19 cellular contexts compared by ENCODE assay signal in genomic region chr10:381805-382204, GRCh38.
DNase-seq lines count a peak whose midpoint lies in the region; ATAC-seq and TF ChIP-seq lines count a peak whose summit lies in the region.
"Had no signal": no experiment of that assay in that cellular context is flagged by ENCODE, and none has a peak within 500 bp of the region (broad histone marks: within the 10 kb centered on the region; RNA-seq: fewer than 3 reads in every experiment).

No MANE protein-coding gene starts in this region.

- peak; percentile 77 for ATAC-seq in activated naive CD8-positive, alpha-beta T cell treated with anti-CD3 and anti-CD28 coated beads, Interleukin-2, amount 50 U/mL, for 24 hours
- ATAC-seq: left lobe of liver had no signal

- CTCF ChIA-PET in activated CD4-positive, alpha-beta T cell treated with anti-CD3 and anti-CD28 coated beads, Interleukin-2, amount 10 ng/mL, durations not matched to agents 7 days and 5 days (lab: Charles Lee): no interaction called here

- H3F3A ChIP-seq in MM.1S (ENCODE audit: insufficient read depth, low read length): no peaks in the 10 kb centered on the region

- H2AFZ ChIP-seq in MM.1S (ENCODE audit: low read length) (no peak overlapping the region), neuronal stem cell (ENCODE audit: low read length) (no peak overlapping the region)

- POLR2A ChIA-PET in activated CD4-positive, alpha-beta T cell treated with anti-CD3 and anti-CD28 coated beads, Interleukin-2, amount 10 ng/mL, durations not matched to agents 7 days and 5 days (lab: Charles Lee): no interaction called here

- peak; percentile 36 for DNase-seq in activated CD4-positive, alpha-beta T cell treated with anti-CD3 and anti-CD28 coated beads, Interleukin-2, amount 10 ng/mL, durations not matched to agents 7 days and 5 days
- DNase-seq in activated CD4-positive, alpha-beta T cell treated with anti-CD3 and anti-CD28 coated beads for 48 hours: no peak
- DNase-seq in MM.1S (peak; percentile 24), sigmoid colon (peak; percentile 52), neuronal stem cell (ENCODE audit: low spot score) (no peak), NCI-H128 (lab: John Stamatoyannopoulos, UW; ENCODE audit: unreplicated experiment) (no peak), BE2C (no peak)
- peak; percentile 3 for DNase-seq in activated naive CD8-positive, alpha-beta T cell treated with anti-CD3 and anti-CD28 coated beads, Interleukin-2, amount 50 U/mL, for 24 hours
- DNase-seq: activated CD8-positive, alpha-beta memory T cell treated with anti-CD3 and anti-CD28 coated beads, Interleukin-2, amount 50 U/mL, for 48 hours; cortex of kidney; heart right ventricle; HFFc6; NCI-H1105 treated with DMSO at 0.1 percent for 48 hours; NCI-H2107; NCI-H510A; stimulated activated CD4-positive, alpha-beta T cell treated with anti-CD3 and anti-CD28 coated beads, Interleukin-4, amount 100 ng/mL, for 24 hours had no signal

- no peak overlapping the region for H3K4me3 ChIP-seq in MM.1S (ENCODE audit: low read length)
- no peak overlapping the region for H3K4me3 ChIP-seq in sigmoid colon
- H3K4me3 ChIP-seq in neuronal stem cell (ENCODE audit: low read length in 2 of 2): no peak overlapping the region
- no peak overlapping the region for H3K4me3 ChIP-seq in BE2C (ENCODE audit: low read depth, low read length)
- H3K4me3 ChIP-seq: adrenal gland, breast epithelium, heart right ventricle had no signal

- peak overlapping the region; percentile 63 for H3K27ac Mint-ChIP-seq in activated CD4-positive, alpha-beta T cell treated with anti-CD3 and anti-CD28 coated beads, Interleukin-2, amount 10 ng/mL, durations not matched to agents 7 days and 5 days
- H3K27ac Mint-ChIP-seq in activated naive CD8-positive, alpha-beta T cell treated with anti-CD3 and anti-CD28 coated beads, Interleukin-2, amount 50 U/mL, for 24 hours: peak overlapping the region; percentile 1
- H3K27ac Mint-ChIP-seq: HFFc6 had no signal

- H2BK12ac ChIP-seq in neuronal stem cell (ENCODE audit: low read length): no peak overlapping the region

- H3K9ac ChIP-seq in MM.1S (ENCODE audit: low read length): no peak overlapping the region
- H3K9ac ChIP-seq in neuronal stem cell (ENCODE audit: low read depth, low read length, poor library complexity): no peak overlapping the region

- no peak overlapping the region for H4K91ac ChIP-seq in neuronal stem cell (ENCODE audit: low read depth, low read length, poor library complexity)

- H3K36me3 ChIP-seq in MM.1S (replicated peaks; ENCODE audit: insufficient read depth, low read length) (no peaks in the 10 kb centered on the region), sigmoid colon (peaks cover 6 to 76% (median 26%) of the 10 kb centered on the region in 4 donors), neuronal stem cell (replicated peaks in 1 of 2; ENCODE audit: control insufficient read depth in 2 of 2, insufficient read depth in 2 of 2, low read length in 2 of 2) (peaks cover 25 to 95% of the 10 kb centered on the region in 2 donors), BE2C (no peaks in the 10 kb centered on the region)

- 79 to 86% methylated on average over 7 of the region's 7 CpGs for WGBS in sigmoid colon, 2 donors
- WGBS in neuronal stem cell (ENCODE audit: extremely low coverage in 2 of 2, insufficient read length in 2 of 2, insufficient replicate concordance in 1 of 2), 2 donors: no CpG with 5 or more reads among the region's 7 CpGs

- H3K4ac ChIP-seq in neuronal stem cell (ENCODE audit: low read length): no peak overlapping the region

- no peaks in the 10 kb centered on the region for H4K20me1 ChIP-seq in MM.1S (ENCODE audit: insufficient read depth, low read length)

- H3K18ac ChIP-seq in neuronal stem cell (ENCODE audit: low read length): no peak overlapping the region

- no peak for TF ChIP-seq POLR2A in sigmoid colon (IDR thresholded peaks at IDR 0.05)

- no peak overlapping the region for H3K27ac ChIP-seq in MM.1S (ENCODE audit: low read length)
- peak overlapping the region in 1 of 4 donors; percentile 79 for H3K27ac ChIP-seq in sigmoid colon
- no peak overlapping the region for H3K27ac ChIP-seq in neuronal stem cell (replicated peaks; ENCODE audit: low read length)
- H3K27ac ChIP-seq: adrenal gland, breast epithelium, heart right ventricle had no signal

- H3K23ac ChIP-seq in neuronal stem cell (ENCODE audit: low read depth, low read length, poor library complexity): no peak overlapping the region

- no peaks in the 10 kb centered on the region for H3K9me2 ChIP-seq in MM.1S (replicated peaks; ENCODE audit: insufficient read depth, low read length)

- H3K9me3 ChIP-seq in MM.1S (replicated peaks; ENCODE audit: insufficient read depth, low read length): no peaks in the 10 kb centered on the region
- no peaks in the 10 kb centered on the region for H3K9me3 ChIP-seq in sigmoid colon
- H3K9me3 ChIP-seq in neuronal stem cell (replicated peaks in 1 of 2; ENCODE audit: control insufficient read depth in 2 of 2, insufficient read depth in 1 of 2, low read depth in 1 of 2, low read length in 2 of 2): peaks cover 0 to 6% of the 10 kb centered on the region in 2 donors
- no peaks in the 10 kb centered on the region for H3K9me3 ChIP-seq in BE2C
- H3K9me3 ChIP-seq: adrenal gland, breast epithelium, heart right ventricle had no signal

- no peaks in the 10 kb centered on the region for H3K79me1 ChIP-seq in neuronal stem cell (ENCODE audit: low read depth, low read length)

- H3K27me3 ChIP-seq in MM.1S (replicated peaks; ENCODE audit: insufficient read depth, low read length) (no peaks in the 10 kb centered on the region), sigmoid colon (no peaks in the 10 kb centered on the region), neuronal stem cell (ENCODE audit: control insufficient read depth in 3 of 3, insufficient read depth in 3 of 3, low read depth in 1 of 3, low read length in 3 of 3) (no peaks in the 10 kb centered on the region), BE2C (no peaks in the 10 kb centered on the region)
- H3K27me3 ChIP-seq: adrenal gland, breast epithelium, heart right ventricle had no signal

- TF ChIP-seq EP300 in sigmoid colon (IDR thresholded peaks at IDR 0.05): no peak

- no peak overlapping the region for H2BK5ac ChIP-seq in neuronal stem cell (ENCODE audit: low read length)

- H3K9me3 Mint-ChIP-seq in activated CD4-positive, alpha-beta T cell treated with anti-CD3 and anti-CD28 coated beads, Interleukin-2, amount 10 ng/mL, durations not matched to agents 7 days and 5 days: peaks cover 7% of the 10 kb centered on the region
- no peaks in the 10 kb centered on the region for H3K9me3 Mint-ChIP-seq in activated naive CD8-positive, alpha-beta T cell treated with anti-CD3 and anti-CD28 coated beads, Interleukin-2, amount 50 U/mL, for 24 hours
- H3K9me3 Mint-ChIP-seq: HFFc6 had no signal

- H2BK15ac ChIP-seq in neuronal stem cell (ENCODE audit: low read length): no peak overlapping the region

- no peaks in the 10 kb centered on the region for H3K4me1 ChIP-seq in MM.1S (ENCODE audit: low read length)
- H3K4me1 ChIP-seq in sigmoid colon: peaks cover 0 to 22% (median 21%) of the 10 kb centered on the region in 4 donors
- no peaks in the 10 kb centered on the region for H3K4me1 ChIP-seq in neuronal stem cell (ENCODE audit: control insufficient read depth in 2 of 2, insufficient read depth in 1 of 2, low read depth in 1 of 2, low read length in 2 of 2)
- no peaks in the 10 kb centered on the region for H3K4me1 ChIP-seq in BE2C
- H3K4me1 ChIP-seq: adrenal gland, breast epithelium, heart right ventricle had no signal

- TF ChIP-seq CTCF in MM.1S (IDR thresholded peaks at IDR 0.05; ENCODE audit: low read length) (no peak), sigmoid colon (IDR thresholded peaks at IDR 0.05) (no peak), BE2C (IDR thresholded peaks at IDR 0.05; ENCODE audit: low read depth, low read length) (no peak)

- H4K8ac ChIP-seq in neuronal stem cell (ENCODE audit: low read depth, low read length): no peak overlapping the region

- no peaks in the 10 kb centered on the region for H3K79me2 ChIP-seq in MM.1S (ENCODE audit: low read length)

- H3K14ac ChIP-seq in neuronal stem cell (ENCODE audit: low read length): no peak overlapping the region

- no peaks in the 10 kb centered on the region for H3K27me3 Mint-ChIP-seq in activated CD4-positive, alpha-beta T cell treated with anti-CD3 and anti-CD28 coated beads, Interleukin-2, amount 10 ng/mL, durations not matched to agents 7 days and 5 days
- no peaks in the 10 kb centered on the region for H3K27me3 Mint-ChIP-seq in activated naive CD8-positive, alpha-beta T cell treated with anti-CD3 and anti-CD28 coated beads, Interleukin-2, amount 50 U/mL, for 24 hours

- intact Hi-C loops in sigmoid colon (cut with DNase I): loop anchor here (5.0 kb wide), 1 partner anchor 70 kb away; no protein-coding TSS in a partner anchor

- H3K4me1 Mint-ChIP-seq in activated CD4-positive, alpha-beta T cell treated with anti-CD3 and anti-CD28 coated beads, Interleukin-2, amount 10 ng/mL, durations not matched to agents 7 days and 5 days: peaks cover 26% of the 10 kb centered on the region
- H3K4me1 Mint-ChIP-seq in activated naive CD8-positive, alpha-beta T cell treated with anti-CD3 and anti-CD28 coated beads, Interleukin-2, amount 50 U/mL, for 24 hours: peaks cover 17% of the 10 kb centered on the region

- peak overlapping the region; percentile 21 for H3K4me3 Mint-ChIP-seq in activated CD4-positive, alpha-beta T cell treated with anti-CD3 and anti-CD28 coated beads, Interleukin-2, amount 10 ng/mL, durations not matched to agents 7 days and 5 days
- peak overlapping the region; percentile 0 for H3K4me3 Mint-ChIP-seq in activated naive CD8-positive, alpha-beta T cell treated with anti-CD3 and anti-CD28 coated beads, Interleukin-2, amount 50 U/mL, for 24 hours
- H3K4me3 Mint-ChIP-seq: HFFc6 had no signal

- no peak overlapping the region for H3K4me2 ChIP-seq in MM.1S (ENCODE audit: low read depth, low read length)
- H3K4me2 ChIP-seq in neuronal stem cell (ENCODE audit: insufficient read depth, low read length, poor library complexity, severe bottlenecking): no peak overlapping the region

- peaks cover 2% of the 10 kb centered on the region for H3K36me3 Mint-ChIP-seq in activated CD4-positive, alpha-beta T cell treated with anti-CD3 and anti-CD28 coated beads, Interleukin-2, amount 10 ng/mL, durations not matched to agents 7 days and 5 days (ENCODE audit: low read depth)
- H3K36me3 Mint-ChIP-seq in activated naive CD8-positive, alpha-beta T cell treated with anti-CD3 and anti-CD28 coated beads, Interleukin-2, amount 50 U/mL, for 24 hours (ENCODE audit: low read depth): peaks cover 2% of the 10 kb centered on the region

- H2AK5ac ChIP-seq in neuronal stem cell (ENCODE audit: low read depth, low read length): no peak overlapping the region

- no peak overlapping the region for H2BK120ac ChIP-seq in neuronal stem cell (ENCODE audit: low read depth, low read length)

Comparison
In these comparisons a context has a peak if more than half of its experiments do, and no peak if none do; other contexts are left out.
1. DNase-seq: peak in activated CD4-positive, alpha-beta T cell treated with anti-CD3 and anti-CD28 coated beads, Interleukin-2, amount 10 ng/mL, durations not matched to agents 7 days and 5 days (single experiment), MM.1S (single experiment), activated naive CD8-positive, alpha-beta T cell treated with anti-CD3 and anti-CD28 coated beads, Interleukin-2, amount 50 U/mL, for 24 hours (single experiment) and sigmoid colon (single experiment); none in activated CD4-positive, alpha-beta T cell treated with anti-CD3 and anti-CD28 coated beads for 48 hours (single experiment), neuronal stem cell (single experiment), NCI-H128 (single experiment) and BE2C (single experiment).